25 cellular contexts compared by ENCODE assay signal in genomic region chr3:3772338-3772737, GRCh38. TPM values are rescaled to one million over a fixed set of nuclear protein-coding genes. Genes with fewer than 3 reads are reported as not detected.
"Had no signal": no experiment of that assay in that cellular context is flagged by ENCODE, and none has a peak within 500 bp of the region (broad histone marks: within the 10 kb centered on the region; RNA-seq: fewer than 3 reads in every experiment).

No MANE protein-coding gene starts in this region.

- ATAC-seq: Panc1, Right ventricle myocardium inferior, T-cell had no signal

- FAIRE-seq: RCC 7860 had no signal

- H2AFZ ChIP-seq: PC-9 had no signal

- H3K4me3 ChIP-seq: PC-9, SJSA1 had no signal

- H3K27ac ChIP-seq: PC-9, RWPE1, SJSA1 had no signal

- H3K27me3 ChIP-seq: SJSA1 had no signal

- DNase-seq: MM.1S, MV-4-11, NCI-H1092, NCI-H1417 treated with DMSO at 0.1 percent for 48 hours, NCI-H1436 treated with DMSO at 0.1 percent for 48 hours, NCI-H187 treated with DMSO at 0.1 percent for 48 hours, NCI-H2029, NCI-H2227 treated with DMSO at 0.1 percent for 48 hours, NCI-H446, NCI-H510A treated with DMSO at 0.1 percent for 48 hours, NCI-H526 treated with DMSO at 0.1 percent for 48 hours, NCI-H774, PC-9, SIG-M5, T-cell had no signal

- H3K9ac ChIP-seq: SK-N-SH had no signal

- H3K4me2 ChIP-seq: PC-9, SK-N-SH had no signal

- H3K9me3 ChIP-seq: SJSA1 had no signal

- H3K36me3 ChIP-seq: SJSA1 had no signal

- H3K4me1 ChIP-seq: SJSA1 had no signal

RNA-seq across cellular contexts. Expression of gene LRRN1, which starts 26.9 kb away (rescaled TPM):
- total RNA-seq: LHCN-M2, NCI-H460, OCI-LY7, RPMI7951, SJSA1 had no signal
